Comparison of ENCODE assay signal across 8 cellular contexts in the genomic region with DNA sequence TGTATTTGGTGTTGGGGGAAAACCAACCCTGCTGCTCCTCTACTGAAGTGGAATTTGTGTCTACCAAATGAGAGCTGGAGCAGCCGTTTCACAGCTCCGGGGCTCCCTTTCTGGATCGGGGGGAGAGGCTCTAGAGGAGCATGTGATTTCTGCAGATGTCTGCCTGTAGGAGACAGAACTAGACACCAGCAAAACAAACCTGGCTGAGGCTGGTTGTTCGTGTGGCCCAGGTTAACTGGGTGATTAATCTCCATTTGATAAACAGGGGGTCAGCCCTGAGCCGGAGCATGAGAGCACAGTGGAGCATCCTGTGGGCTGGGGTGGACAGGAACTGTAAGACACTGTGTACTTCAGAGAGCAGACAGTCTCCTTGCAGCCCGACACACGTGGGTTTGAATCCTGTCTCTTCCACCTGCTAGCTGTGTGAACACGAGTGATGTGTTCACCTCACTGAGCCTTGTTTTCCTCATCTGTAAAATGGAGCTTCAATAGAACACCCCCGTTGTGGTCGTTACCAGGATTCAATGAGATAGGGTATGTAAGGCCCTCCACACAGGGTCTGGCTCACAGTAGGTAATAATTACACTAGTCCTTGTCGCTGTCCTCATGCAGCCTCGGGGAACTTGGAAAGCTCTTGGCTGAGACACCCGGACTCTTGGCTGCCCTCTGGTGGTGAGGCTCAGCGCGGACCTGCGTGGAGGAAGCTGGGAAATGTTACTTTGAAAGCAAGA. TPM values are rescaled to one million over a fixed set of nuclear protein-coding genes. Genes with fewer than 3 reads are reported as not detected.
DNase-seq lines count a peak whose midpoint lies in the region; ATAC-seq and TF ChIP-seq lines count a peak whose summit lies in the region.

No MANE protein-coding gene starts in this region.

- intact Hi-C loops in activated CD4-positive, alpha-beta T cell treated with anti-CD3 and anti-CD28 coated beads, Interleukin-2, amount 10 ng/mL, durations not matched to agents 24 days and 14 days (cut with micrococcal nuclease): loop anchor here (5.0 kb wide), 1 partner anchor 99 kb away; no protein-coding TSS in a partner anchor

- no peak overlapping the region for H3K27ac ChIP-seq in lung (ENCODE audit: low read depth in 1 of 2, low read length in 1 of 2)

- no peaks in the 10 kb centered on the region for H3K4me1 ChIP-seq in BE2C
- no peaks in the 10 kb centered on the region for H3K4me1 ChIP-seq in lung (ENCODE audit: control insufficient read depth in 2 of 2, insufficient read depth in 2 of 2, low read length in 2 of 2)

- ATAC-seq in GM21723 (IDR thresholded peaks at IDR 0.05; ENCODE audit: unreplicated experiment) (peak; percentile 51), lung (ENCODE audit: insufficient read depth, low FRiP score) (peak; percentile 73), HG02678 (IDR thresholded peaks at IDR 0.05; ENCODE audit: unreplicated experiment) (no peak)

- TF ChIP-seq CTCF in BE2C (IDR thresholded peaks at IDR 0.05; ENCODE audit: low read depth, low read length) (peak; percentile 97), lung (IDR thresholded peaks at IDR 0.05; ENCODE audit: control extremely low read depth, extremely low read depth) (peak; percentile 55)

- H3K36me3 ChIP-seq in BE2C (no peaks in the 10 kb centered on the region), lung (ENCODE audit: control insufficient read depth in 2 of 2, insufficient read depth in 2 of 2, low read length in 2 of 2) (no peaks in the 10 kb centered on the region)

- no peaks in the 10 kb centered on the region for H3K36me3 Mint-ChIP-seq in activated CD4-positive, alpha-beta T cell treated with anti-CD3 and anti-CD28 coated beads, Interleukin-2, amount 10 ng/mL, durations not matched to agents 24 days and 14 days (ENCODE audit: low read depth)

- H3K9me3 Mint-ChIP-seq in activated CD4-positive, alpha-beta T cell treated with anti-CD3 and anti-CD28 coated beads, Interleukin-2, amount 10 ng/mL, durations not matched to agents 24 days and 14 days: no peaks in the 10 kb centered on the region

- 29 to 33% methylated on average over 16 of the region's 16 CpGs for WGBS in lung, 2 donors

- H3K4me3 Mint-ChIP-seq in activated CD4-positive, alpha-beta T cell treated with anti-CD3 and anti-CD28 coated beads, Interleukin-2, amount 10 ng/mL, durations not matched to agents 24 days and 14 days: no peak overlapping the region

- no peak overlapping the region for H3K27ac Mint-ChIP-seq in activated CD4-positive, alpha-beta T cell treated with anti-CD3 and anti-CD28 coated beads, Interleukin-2, amount 10 ng/mL, durations not matched to agents 24 days and 14 days

- no peaks in the 10 kb centered on the region; the same call in 1 of the 2 replicates for H3K27me3 ChIP-seq in BE2C
- H3K27me3 ChIP-seq in lung (ENCODE audit: control insufficient read depth, insufficient read depth): no peaks in the 10 kb centered on the region

- H3K4me1 Mint-ChIP-seq in activated CD4-positive, alpha-beta T cell treated with anti-CD3 and anti-CD28 coated beads, Interleukin-2, amount 10 ng/mL, durations not matched to agents 24 days and 14 days: peaks cover 5% of the 10 kb centered on the region

- H3K9me3 ChIP-seq in BE2C (no peaks in the 10 kb centered on the region), lung (ENCODE audit: control insufficient read depth in 2 of 2, insufficient read depth in 1 of 2, low read length in 1 of 2) (peaks cover 0 to 2% of the 10 kb centered on the region in 2 donors)

- DNase-seq in BE2C (peak; percentile 82), NCI-H2227 (lab: John Stamatoyannopoulos, UW; ENCODE audit: unreplicated experiment) (peak; percentile 63), dermis blood vessel endothelial cell (peak; percentile 82), lung (ENCODE audit: low spot score) (peak; percentile 70)
- peak; percentile 91 for DNase-seq in activated CD4-positive, alpha-beta T cell treated with anti-CD3 and anti-CD28 coated beads, Interleukin-2, amount 10 ng/mL, durations not matched to agents 24 days and 14 days
- peak; percentile 34 to 49 for DNase-seq in stimulated activated CD8-positive, alpha-beta memory T cell treated with anti-CD3 and anti-CD28 coated beads, Interleukin-15, amount 100 ng/mL, for 48 hours (ENCODE audit: low read depth in 2 of 2)

- H3K27me3 Mint-ChIP-seq in activated CD4-positive, alpha-beta T cell treated with anti-CD3 and anti-CD28 coated beads, Interleukin-2, amount 10 ng/mL, durations not matched to agents 24 days and 14 days: peaks cover 10% of the 10 kb centered on the region

- H3K4me3 ChIP-seq in BE2C (ENCODE audit: low read depth, low read length): no peak overlapping the region
- H3K4me3 ChIP-seq in lung: no peak overlapping the region

RNA-seq across cellular contexts. Expression of a gene that starts 12.9 kb away (rescaled TPM):
- polyA plus RNA-seq in BE2C (2012; ENCODE audit: insufficient read depth, insufficient read length, low read depth): not detected
- not detected in 2 replicates for total RNA-seq in activated CD4-positive, alpha-beta T cell treated with anti-CD3 and anti-CD28 coated beads, Interleukin-2, amount 10 ng/mL, durations not matched to agents 24 days and 14 days
- total RNA-seq in dermis blood vessel endothelial cell (0.09 and 0.34 TPM in 2 replicates), lung (10 to 100 TPM in 1 of 2 donors, 1 to 10 TPM in 1; 1.6 to 31.4 TPM)
- 1 to 10 TPM; 2.3 to 2.5 TPM for polyA plus RNA-seq in lung

RNA-seq across cellular contexts. Expression of a gene that starts 30.1 kb away (rescaled TPM):
- polyA plus RNA-seq in BE2C (2012; ENCODE audit: insufficient read depth, insufficient read length, low read depth): not detected
- total RNA-seq in activated CD4-positive, alpha-beta T cell treated with anti-CD3 and anti-CD28 coated beads, Interleukin-2, amount 10 ng/mL, durations not matched to agents 24 days and 14 days: not detected in 2 replicates
- total RNA-seq in dermis blood vessel endothelial cell (not detected in 2 replicates), lung (not detected)
- polyA plus RNA-seq in lung: not detected
